Comparison of ENCODE assay signal across 8 cellular contexts in genomic region chr5:160466889-160467554, GRCh38. TPM values are rescaled to one million over a fixed set of nuclear protein-coding genes. Genes with fewer than 3 reads are reported as not detected.
DNase-seq lines count a peak whose midpoint lies in the region; ATAC-seq lines count a peak whose summit lies in the region.

No MANE protein-coding gene starts in this region.

- DNase-seq in M059J (ENCODE audit: low read depth) (peak; percentile 76), dermis blood vessel endothelial cell (peak; percentile 53), renal cortical epithelial cell (ENCODE audit: low read depth) (peak; percentile 25), GDM1 (lab: John Stamatoyannopoulos, UW) (no peak), cerebellum (ENCODE audit: low spot score) (no peak), RKO (ENCODE audit: low spot score) (no peak)

- peak; percentile 5 for ATAC-seq in GM19328 (IDR thresholded peaks at IDR 0.05; ENCODE audit: unreplicated experiment)
- ATAC-seq in HG02870 (IDR thresholded peaks at IDR 0.05; ENCODE audit: unreplicated experiment) = no peak

RNA-seq across cellular contexts. Expression of gene PTTG1, which starts 45.4 kb away (rescaled TPM):
- total RNA-seq in M059J (2014; rRNA removed; shearing (Covaris generic)) = 1,224 and 1,388 TPM in 2 replicates
- total RNA-seq in dermis blood vessel endothelial cell = 60.4 and 190 TPM in 2 replicates
- 19.9 and 107 TPM in 2 replicates for total RNA-seq in renal cortical epithelial cell
- total RNA-seq in cerebellum = 32.8 TPM

RNA-seq across cellular contexts. Expression of gene SLU7, which starts 48.1 kb away (rescaled TPM):
- total RNA-seq in M059J (2014; rRNA removed; shearing (Covaris generic)) = 31.8 and 64.1 TPM in 2 replicates
- total RNA-seq in dermis blood vessel endothelial cell (84.8 and 96.5 TPM in 2 replicates), renal cortical epithelial cell (75.5 and 111 TPM in 2 replicates), cerebellum (34.8 TPM)

Comparison
In these comparisons a context has a peak if more than half of its experiments do, and no peak if none do; other contexts are left out.
1. DNase-seq: peak in M059J (single experiment), dermis blood vessel endothelial cell (single experiment) and renal cortical epithelial cell (single experiment); none in GDM1 (single experiment), cerebellum (single experiment) and RKO (single experiment).